In genomic region chrX:13360146-13360545, GRCh38 we compare ENCODE assay signal across 17 cellular contexts. TPM values are rescaled to one million over a fixed set of nuclear protein-coding genes. Genes with fewer than 3 reads are reported as not detected.
DNase-seq lines count a peak whose midpoint lies in the region; FAIRE-seq and TF ChIP-seq lines count a peak whose summit lies in the region.
"Had no signal": no experiment of that assay in that cellular context is flagged by ENCODE, and none has a peak within 500 bp of the region (broad histone marks: within the 10 kb centered on the region; RNA-seq: fewer than 3 reads in every experiment).

No MANE protein-coding gene starts in this region.

- peak overlapping the region; percentile 53 for H3K27ac ChIP-seq in OCI-LY1 (ENCODE audit: low read depth, low read length, poor library complexity, severe bottlenecking)
- H3K27ac ChIP-seq: ascending aorta, esophagus squamous epithelium had no signal

- DNase-seq in GM12865 (ENCODE audit: low read depth) (peak; percentile 6), NCI-H1105 (lab: John Stamatoyannopoulos, UW) (peak; percentile 15), left kidney (ENCODE audit: low read depth, low spot score) (peak; percentile 9), frontal cortex (ENCODE audit: low spot score in 2 of 2) (no peak), middle frontal gyrus (ENCODE audit: extremely low spot score, low spot score) (no peak), NCI-H226 (no peak)
- no peak for DNase-seq in activated effector memory CD4-positive, alpha-beta T cell treated with Interleukin-2 at 50 U/mL for 16 hours
- DNase-seq: activated CD8-positive, alpha-beta T cell treated with anti-CD3 and anti-CD28 coated beads for 36 hours; EL; esophagus squamous epithelium; NCI-H2227 treated with DMSO at 0.1 percent for 48 hours; occipital lobe; SIG-M5; small intestine had no signal

- H2AFZ ChIP-seq in OCI-LY1 (ENCODE audit: low read length) = no peak overlapping the region

- H3K27me3 ChIP-seq in OCI-LY1 (ENCODE audit: insufficient read depth, low read length) = no peaks in the 10 kb centered on the region
- H3K27me3 ChIP-seq: ascending aorta, esophagus squamous epithelium had no signal

- no peak for FAIRE-seq in frontal cortex (lab: Jason Lieb, UNC)
- FAIRE-seq: small intestine had no signal

- peaks cover 24% of the 10 kb centered on the region for H3K4me1 ChIP-seq in OCI-LY1 (ENCODE audit: insufficient read depth, low read length, severe bottlenecking)
- H3K4me1 ChIP-seq: ascending aorta had no signal

- H3K9me3 ChIP-seq in OCI-LY1 (ENCODE audit: low read length) = no peaks in the 10 kb centered on the region
- H3K9me3 ChIP-seq: ascending aorta, esophagus squamous epithelium had no signal

- no peak overlapping the region for H3K4me3 ChIP-seq in GM12865 (ENCODE audit: low read depth, low read length)
- H3K4me3 ChIP-seq in OCI-LY1 (ENCODE audit: low read depth, low read length, poor library complexity, severe bottlenecking) = no peak overlapping the region
- H3K4me3 ChIP-seq: ascending aorta, esophagus squamous epithelium had no signal

- H3K9ac ChIP-seq in OCI-LY1 (ENCODE audit: low read length) = no peak overlapping the region

- H4K20me1 ChIP-seq in OCI-LY1 (ENCODE audit: insufficient read depth, low read length) = no peaks in the 10 kb centered on the region

- no peaks in the 10 kb centered on the region for H3K9me2 ChIP-seq in OCI-LY1 (ENCODE audit: low read depth, low read length)

- H3F3A ChIP-seq in OCI-LY1 (ENCODE audit: insufficient read depth, low read length) = no peaks in the 10 kb centered on the region

- H3K79me2 ChIP-seq in OCI-LY1 (ENCODE audit: insufficient read depth, low read length) = no peaks in the 10 kb centered on the region

- TF ChIP-seq CTCF in GM12865 (IDR thresholded peaks at IDR 0.05; ENCODE audit: insufficient read depth, low read depth, low read length, missing control alignments) (no peak), OCI-LY1 (IDR thresholded peaks at IDR 0.05; ENCODE audit: low read length) (peak; percentile 27; the same call in 1 of the 2 replicates)

- H3K4me2 ChIP-seq in OCI-LY1 (ENCODE audit: low read length) = no peak overlapping the region

- no peaks in the 10 kb centered on the region for H3K36me3 ChIP-seq in OCI-LY1 (ENCODE audit: insufficient read depth, low read length)
- H3K36me3 ChIP-seq: ascending aorta, esophagus squamous epithelium had no signal

RNA-seq across cellular contexts. Expression of gene ATXN3L, which starts 40.3 kb away (rescaled TPM):
- not detected for total RNA-seq in frontal cortex
- total RNA-seq: activated CD8-positive, alpha-beta T cell treated with anti-CD3 and anti-CD28 coated beads for 36 hours; ascending aorta; esophagus squamous epithelium; lung microvascular endothelial cell; occipital lobe had no signal

Comparison
In these comparisons a context has a peak if more than half of its experiments do, and no peak if none do; other contexts are left out.
1. DNase-seq: peak in GM12865 (single experiment), NCI-H1105 (single experiment) and left kidney (single experiment); none in frontal cortex (0 of 2), middle frontal gyrus (single experiment), activated effector memory CD4-positive, alpha-beta T cell treated with Interleukin-2 at 50 U/mL for 16 hours (single experiment) and NCI-H226 (single experiment).